Comparison of ENCODE assay signal across 26 cellular contexts in genomic region chr19:33559996-33560395, GRCh38.
"Had no signal": no experiment of that assay in that cellular context is flagged by ENCODE, and none has a peak within 500 bp of the region (broad histone marks: within the 10 kb centered on the region; RNA-seq: fewer than 3 reads in every experiment).

No MANE protein-coding gene starts in this region.

- H3K27ac ChIP-seq: coronary artery, esophagus squamous epithelium, heart right ventricle, left ventricle myocardium inferior, lower lobe of right lung, neutrophil, pancreas, skin epidermis, suprapubic skin, transverse colon, vagina had no signal

- H3K36me3 Mint-ChIP-seq: mesothelial cell of epicardium; naive thymus-derived CD4-positive, alpha-beta T cell had no signal

- H3K27ac Mint-ChIP-seq: mesothelial cell of epicardium; naive thymus-derived CD4-positive, alpha-beta T cell; progenitor cell of endocrine pancreas; stimulated activated naive CD8-positive, alpha-beta T cell treated with anti-CD3 and anti-CD28 coated beads, Interleukin-15, amount 100 ng/mL, for 72 hours had no signal

- H3K9me3 Mint-ChIP-seq: central memory CD8-positive, alpha-beta T cell; mesothelial cell of epicardium; naive thymus-derived CD4-positive, alpha-beta T cell; stimulated activated naive CD8-positive, alpha-beta T cell treated with anti-CD3 and anti-CD28 coated beads, Interleukin-15, amount 100 ng/mL, for 72 hours had no signal

- H3K36me3 ChIP-seq: esophagus squamous epithelium, heart right ventricle, left ventricle myocardium inferior, lower lobe of right lung, neutrophil, pancreas, suprapubic skin, transverse colon, vagina had no signal

- ATAC-seq: heart right ventricle; left colon; lower lobe of right lung; naive thymus-derived CD4-positive, alpha-beta T cell; pancreas; stimulated activated naive CD8-positive, alpha-beta T cell treated with anti-CD3 and anti-CD28 coated beads, Interleukin-15, amount 100 ng/mL, for 72 hours had no signal

- H3K27me3 Mint-ChIP-seq: stimulated activated naive CD8-positive, alpha-beta T cell treated with anti-CD3 and anti-CD28 coated beads, Interleukin-15, amount 100 ng/mL, for 72 hours had no signal

- H3K4me1 ChIP-seq: heart right ventricle, left ventricle myocardium inferior, lower lobe of right lung, pancreas, transverse colon, vagina had no signal

- DNase-seq: dermis blood vessel endothelial cell; effector memory CD4-positive, alpha-beta T cell; erythroblast; esophagus squamous epithelium; foreskin melanocyte; glutamatergic neuron; heart right ventricle; hippocampal formation; left colon; left ventricle myocardium inferior; lower lobe of right lung; naive thymus-derived CD4-positive, alpha-beta T cell; pancreas; stimulated activated CD4-positive, alpha-beta T cell treated with anti-CD3 and anti-CD28 coated beads, Interleukin-15, amount 100 ng/mL, for 24 hours; stimulated activated CD4-positive, alpha-beta T cell treated with anti-CD3 and anti-CD28 coated beads, Interleukin-2, amount 100 ng/mL, for 48 hours; stimulated activated naive CD4-positive, alpha-beta T cell; stimulated activated naive CD8-positive, alpha-beta T cell treated with anti-CD3 and anti-CD28 coated beads, Interleukin-15, amount 100 ng/mL, for 72 hours; transverse colon had no signal

- H3K4me3 ChIP-seq: coronary artery, esophagus squamous epithelium, heart right ventricle, left ventricle myocardium inferior, lower lobe of right lung, pancreas, skin epidermis, suprapubic skin, transverse colon, vagina had no signal

- H3K9me3 ChIP-seq: esophagus squamous epithelium, heart right ventricle, left ventricle myocardium inferior, lower lobe of right lung, neutrophil, pancreas, suprapubic skin, transverse colon, vagina had no signal

- H3K4me3 Mint-ChIP-seq: central memory CD8-positive, alpha-beta T cell; mesothelial cell of epicardium; naive thymus-derived CD4-positive, alpha-beta T cell; stimulated activated naive CD8-positive, alpha-beta T cell treated with anti-CD3 and anti-CD28 coated beads, Interleukin-15, amount 100 ng/mL, for 72 hours had no signal

- H3K4me1 Mint-ChIP-seq: central memory CD8-positive, alpha-beta T cell; stimulated activated naive CD8-positive, alpha-beta T cell treated with anti-CD3 and anti-CD28 coated beads, Interleukin-15, amount 100 ng/mL, for 72 hours had no signal

- H3K27me3 ChIP-seq: neutrophil, pancreas, transverse colon, vagina had no signal
